8 cellular contexts compared by ENCODE assay signal in genomic region chr3:51966941-51967383, GRCh38.
A peak's percentile ranks its signal among the peaks of the same experiment; 100 is the strongest.
DNase-seq lines count a peak whose midpoint lies in the region; ATAC-seq and TF ChIP-seq lines count a peak whose summit lies in the region.

No MANE protein-coding gene starts in this region.

- no peak for TF ChIP-seq CTCF in foreskin fibroblast (IDR thresholded peaks at IDR 0.05; ENCODE audit: low read depth, low read length)

- ATAC-seq in SK-N-SH treated with all-trans-retinoic acid at 6 μM for 48 hours (peak; percentile 53), GM18517 (IDR thresholded peaks at IDR 0.05; ENCODE audit: unreplicated experiment) (no peak)

- peak overlapping the region; percentile 68 to 85 for H3K4me3 ChIP-seq in foreskin fibroblast (ENCODE audit: low read depth in 1 of 2, low read length in 2 of 2)

- peak; percentile 10 for DNase-seq in activated effector memory CD4-positive, alpha-beta T cell treated with Interleukin-2 at 50 U/mL for 16 hours
- DNase-seq in activated effector memory CD4-positive, alpha-beta T cell treated with anti-CD3 and anti-CD28 coated beads, Interleukin-2, amount 50 U/mL, for 16 hours, result no peak
- DNase-seq in foreskin fibroblast (peak in 1 of 2 donors; percentile 31), retina (peak; percentile 45), T-helper 9 cell (no peak), NCI-H2196 treated with DMSO at 0.1 percent for 48 hours (lab: John Stamatoyannopoulos, UW; ENCODE audit: unreplicated experiment) (no peak)

TF ChIP-seq in SK-N-SH treated with all-trans-retinoic acid at 6 μM for 48 hours, 23 proteins besides CTCF, POLR2A, EP300 and RAD21:
- no peak for TF ChIP-seq ZNF8 (CRISPR knock-in tag; IDR thresholded peaks at IDR 0.05)
- TF ChIP-seq ZC3H10 (CRISPR knock-in tag; IDR thresholded peaks at IDR 0.05), result no peak
- no peak for TF ChIP-seq ZFP30 (CRISPR knock-in tag; IDR thresholded peaks at IDR 0.05)
- no peak for TF ChIP-seq ARNTL (CRISPR knock-in tag; IDR thresholded peaks at IDR 0.05; ENCODE audit: borderline replicate concordance, low read depth)
- no peak for TF ChIP-seq CSRNP3 (CRISPR knock-in tag; IDR thresholded peaks at IDR 0.05)
- TF ChIP-seq GLIS3 (CRISPR knock-in tag; IDR thresholded peaks at IDR 0.05), result no peak
- no peak for TF ChIP-seq TOX (CRISPR knock-in tag; IDR thresholded peaks at IDR 0.05; ENCODE audit: borderline replicate concordance)
- no peak for TF ChIP-seq BACH2 (CRISPR knock-in tag; IDR thresholded peaks at IDR 0.05; ENCODE audit: borderline replicate concordance)
- TF ChIP-seq TSHZ2 (CRISPR knock-in tag; IDR thresholded peaks at IDR 0.05), result no peak
- no peak for TF ChIP-seq ZFP3 (CRISPR knock-in tag; IDR thresholded peaks at IDR 0.05)
- no peak for TF ChIP-seq PPARA (CRISPR knock-in tag; IDR thresholded peaks at IDR 0.05; ENCODE audit: borderline replicate concordance)
- no peak for TF ChIP-seq RARB (CRISPR knock-in tag; IDR thresholded peaks at IDR 0.05)
- no peak for TF ChIP-seq ISL1 (CRISPR knock-in tag; IDR thresholded peaks at IDR 0.05)
- no peak for TF ChIP-seq OSR1 (CRISPR knock-in tag; IDR thresholded peaks at IDR 0.05)
- no peak for TF ChIP-seq POU6F1 (CRISPR knock-in tag; IDR thresholded peaks at IDR 0.05; ENCODE audit: borderline replicate concordance, low read depth)

Comparison
In these comparisons a context has a peak if more than half of its experiments do, and no peak if none do; other contexts are left out.
1. DNase-seq: peak in activated effector memory CD4-positive, alpha-beta T cell treated with Interleukin-2 at 50 U/mL for 16 hours (single experiment) and retina (single experiment); none in activated effector memory CD4-positive, alpha-beta T cell treated with anti-CD3 and anti-CD28 coated beads, Interleukin-2, amount 50 U/mL, for 16 hours (single experiment), T-helper 9 cell (single experiment) and NCI-H2196 treated with DMSO at 0.1 percent for 48 hours (single experiment).